1 cellular context compared by ENCODE assay signal in the genomic region with DNA sequence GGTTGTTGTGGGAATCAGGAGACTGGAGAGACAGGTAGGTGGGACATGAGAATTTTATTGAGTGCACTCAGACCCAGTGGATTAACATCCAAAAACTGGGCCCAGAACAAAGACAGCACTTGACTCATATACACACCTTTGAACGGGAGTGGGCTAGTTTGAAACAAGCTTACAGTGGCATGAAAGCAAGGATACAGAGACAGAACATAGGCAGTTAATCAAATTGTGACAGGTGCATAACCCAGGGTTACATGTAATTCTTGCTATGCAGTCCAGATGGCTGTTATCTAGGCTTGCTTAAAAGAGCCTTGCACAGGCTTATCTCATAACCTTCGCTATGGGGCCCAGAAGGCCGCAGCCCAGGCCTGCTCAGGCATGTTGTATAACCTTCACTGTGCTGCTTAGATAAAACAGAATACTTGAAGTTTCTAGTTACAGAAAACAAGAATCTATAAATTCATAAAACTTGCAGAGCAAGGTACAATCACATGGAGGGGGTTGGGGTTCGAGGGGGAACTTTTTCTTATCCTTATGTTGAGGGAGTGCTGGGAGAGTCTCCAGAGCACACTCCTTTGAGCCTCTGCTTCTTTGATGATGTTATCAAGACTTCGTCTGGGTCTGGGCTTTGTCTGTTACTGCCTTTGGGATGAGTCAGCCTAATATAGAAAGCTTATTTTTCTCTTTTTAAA.
A peak's percentile ranks its signal among the peaks of the same experiment; 100 is the strongest.
TF ChIP-seq lines count a peak whose summit lies in the region.

No MANE protein-coding gene starts in this region.

TF ChIP-seq in HEK293, 187 proteins besides CTCF, POLR2A, EP300 and RAD21 (continued from another document):
- TF ChIP-seq, protein P1, sequence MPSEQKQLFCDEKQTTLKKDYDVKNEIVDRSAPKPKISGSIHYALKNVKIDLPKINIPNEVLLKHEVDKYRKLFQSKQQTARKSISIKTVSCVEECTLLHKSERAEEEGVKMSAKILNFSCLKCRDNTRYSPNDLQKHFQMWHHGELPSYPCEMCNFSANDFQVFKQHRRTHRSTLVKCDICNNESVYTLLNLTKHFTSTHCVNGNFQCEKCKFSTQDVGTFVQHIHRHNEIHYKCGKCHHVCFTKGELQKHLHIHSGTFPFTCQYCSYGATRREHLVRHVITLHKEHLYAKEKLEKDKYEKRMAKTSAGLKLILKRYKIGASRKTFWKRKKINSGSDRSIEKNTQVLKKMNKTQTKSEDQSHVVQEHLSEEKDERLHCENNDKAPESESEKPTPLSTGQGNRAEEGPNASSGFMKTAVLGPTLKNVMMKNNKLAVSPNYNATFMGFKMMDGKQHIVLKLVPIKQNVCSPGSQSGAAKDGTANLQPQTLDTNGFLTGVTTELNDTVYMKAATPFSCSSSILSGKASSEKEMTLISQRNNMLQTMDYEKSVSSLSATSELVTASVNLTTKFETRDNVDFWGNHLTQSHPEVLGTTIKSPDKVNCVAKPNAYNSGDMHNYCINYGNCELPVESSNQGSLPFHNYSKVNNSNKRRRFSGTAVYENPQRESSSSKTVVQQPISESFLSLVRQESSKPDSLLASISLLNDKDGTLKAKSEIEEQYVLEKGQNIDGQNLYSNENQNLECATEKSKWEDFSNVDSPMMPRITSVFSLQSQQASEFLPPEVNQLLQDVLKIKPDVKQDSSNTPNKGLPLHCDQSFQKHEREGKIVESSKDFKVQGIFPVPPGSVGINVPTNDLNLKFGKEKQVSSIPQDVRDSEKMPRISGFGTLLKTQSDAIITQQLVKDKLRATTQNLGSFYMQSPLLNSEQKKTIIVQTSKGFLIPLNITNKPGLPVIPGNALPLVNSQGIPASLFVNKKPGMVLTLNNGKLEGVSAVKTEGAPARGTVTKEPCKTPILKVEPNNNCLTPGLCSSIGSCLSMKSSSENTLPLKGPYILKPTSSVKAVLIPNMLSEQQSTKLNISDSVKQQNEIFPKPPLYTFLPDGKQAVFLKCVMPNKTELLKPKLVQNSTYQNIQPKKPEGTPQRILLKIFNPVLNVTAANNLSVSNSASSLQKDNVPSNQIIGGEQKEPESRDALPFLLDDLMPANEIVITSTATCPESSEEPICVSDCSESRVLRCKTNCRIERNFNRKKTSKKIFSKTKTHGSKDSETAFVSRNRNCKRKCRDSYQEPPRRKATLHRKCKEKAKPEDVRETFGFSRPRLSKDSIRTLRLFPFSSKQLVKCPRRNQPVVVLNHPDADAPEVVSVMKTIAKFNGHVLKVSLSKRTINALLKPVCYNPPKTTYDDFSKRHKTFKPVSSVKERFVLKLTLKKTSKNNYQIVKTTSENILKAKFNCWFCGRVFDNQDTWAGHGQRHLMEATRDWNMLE (tag by site-specific recombination; conservative IDR thresholded peaks at IDR 0.05; ENCODE audit: low read depth), result peak; percentile 58
- TF ChIP-seq ZNF324 (tag by site-specific recombination; IDR thresholded peaks at IDR 0.05), result 0 out of 2 replicates have a peak, but pooled peaks have one; percentile 60
- TF ChIP-seq ZNF184 (tag by site-specific recombination; IDR thresholded peaks at IDR 0.05), result peak; percentile 82
- TF ChIP-seq EGR2 (tag by site-specific recombination; IDR thresholded peaks at IDR 0.05; ENCODE audit: low read depth), result no peak
- TF ChIP-seq ZNF549 (tag by site-specific recombination; IDR thresholded peaks at IDR 0.05), result no peak
- TF ChIP-seq TRIM28 (IDR thresholded peaks at IDR 0.05; ENCODE audit: borderline replicate concordance, low read length), result peak; percentile 99
- TF ChIP-seq, protein P2, sequence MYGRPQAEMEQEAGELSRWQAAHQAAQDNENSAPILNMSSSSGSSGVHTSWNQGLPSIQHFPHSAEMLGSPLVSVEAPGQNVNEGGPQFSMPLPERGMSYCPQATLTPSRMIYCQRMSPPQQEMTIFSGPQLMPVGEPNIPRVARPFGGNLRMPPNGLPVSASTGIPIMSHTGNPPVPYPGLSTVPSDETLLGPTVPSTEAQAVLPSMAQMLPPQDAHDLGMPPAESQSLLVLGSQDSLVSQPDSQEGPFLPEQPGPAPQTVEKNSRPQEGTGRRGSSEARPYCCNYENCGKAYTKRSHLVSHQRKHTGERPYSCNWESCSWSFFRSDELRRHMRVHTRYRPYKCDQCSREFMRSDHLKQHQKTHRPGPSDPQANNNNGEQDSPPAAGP (tag by site-specific recombination; IDR thresholded peaks at IDR 0.05), result 0 out of 2 replicates have a peak, but pooled peaks have one; percentile 47
- TF ChIP-seq, protein P3, sequence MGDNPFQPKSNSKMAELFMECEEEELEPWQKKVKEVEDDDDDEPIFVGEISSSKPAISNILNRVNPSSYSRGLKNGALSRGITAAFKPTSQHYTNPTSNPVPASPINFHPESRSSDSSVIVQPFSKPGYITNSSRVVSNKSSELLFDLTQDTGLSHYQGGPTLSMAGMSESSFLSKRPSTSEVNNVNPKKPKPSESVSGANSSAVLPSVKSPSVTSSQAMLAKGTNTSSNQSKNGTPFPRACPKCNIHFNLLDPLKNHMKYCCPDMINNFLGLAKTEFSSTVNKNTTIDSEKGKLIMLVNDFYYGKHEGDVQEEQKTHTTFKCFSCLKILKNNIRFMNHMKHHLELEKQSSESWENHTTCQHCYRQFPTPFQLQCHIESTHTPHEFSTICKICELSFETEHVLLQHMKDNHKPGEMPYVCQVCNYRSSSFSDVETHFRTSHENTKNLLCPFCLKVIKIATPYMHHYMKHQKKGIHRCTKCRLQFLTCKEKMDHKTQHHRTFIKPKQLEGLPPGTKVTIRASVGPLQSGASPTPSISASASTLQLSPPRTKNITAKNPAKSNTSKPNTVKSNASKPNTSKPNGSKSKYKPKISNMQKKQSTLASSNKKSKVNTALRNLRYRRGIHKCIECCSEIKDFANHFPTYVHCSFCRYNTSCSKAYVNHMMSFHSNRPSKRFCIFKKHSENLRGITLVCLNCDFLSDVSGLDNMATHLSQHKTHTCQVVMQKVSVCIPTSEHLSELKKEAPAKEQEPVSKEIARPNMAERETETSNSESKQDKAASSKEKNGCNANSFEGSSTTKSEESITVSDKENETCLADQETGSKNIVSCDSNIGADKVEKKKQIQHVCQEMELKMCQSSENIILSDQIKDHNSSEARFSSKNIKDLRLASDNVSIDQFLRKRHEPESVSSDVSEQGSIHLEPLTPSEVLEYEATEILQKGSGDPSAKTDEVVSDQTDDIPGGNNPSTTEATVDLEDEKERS (tag by site-specific recombination; IDR thresholded peaks at IDR 0.05), result peak; percentile 99
- peak; percentile 63; the same call in 1 of the 2 replicates for TF ChIP-seq ZNF26 (tag by site-specific recombination; IDR thresholded peaks at IDR 0.05)
- 0 out of 2 replicates have a peak, but pooled peaks have one; percentile 68 for TF ChIP-seq ZNF416 (tag by site-specific recombination; IDR thresholded peaks at IDR 0.05)
- TF ChIP-seq ZNF133 (tag by site-specific recombination; IDR thresholded peaks at IDR 0.05), result peak; percentile 39; the same call in 1 of the 2 replicates
- peak; percentile 50; the same call in 1 of the 2 replicates for TF ChIP-seq ZSCAN30 (tag by site-specific recombination; IDR thresholded peaks at IDR 0.05)
- TF ChIP-seq ZNF658 (tag by site-specific recombination; IDR thresholded peaks at IDR 0.05), result peak; percentile 62; the same call in 1 of the 2 replicates
- TF ChIP-seq BCL11A (tag by site-specific recombination; IDR thresholded peaks at IDR 0.05; ENCODE audit: low read depth), result no peak
- 0 out of 2 replicates have a peak, but pooled peaks have one; percentile 30 for TF ChIP-seq ZNF211 (tag by site-specific recombination; IDR thresholded peaks at IDR 0.05; ENCODE audit: low read depth)
- TF ChIP-seq ZNF311 (tag by site-specific recombination; IDR thresholded peaks at IDR 0.05; ENCODE audit: borderline replicate concordance), result peak; percentile 95
- peak; percentile 61 for TF ChIP-seq SP7 (tag by site-specific recombination; IDR thresholded peaks at IDR 0.05)
- TF ChIP-seq ZNF621 (tag by site-specific recombination; IDR thresholded peaks at IDR 0.05), result 0 out of 2 replicates have a peak, but pooled peaks have one; percentile 59
- TF ChIP-seq ZFP69B (tag by site-specific recombination; IDR thresholded peaks at IDR 0.05), result 0 out of 2 replicates have a peak, but pooled peaks have one; percentile 47
- TF ChIP-seq ZNF510 (tag by site-specific recombination; IDR thresholded peaks at IDR 0.05; ENCODE audit: insufficient replicate concordance), result peak; percentile 28
- TF ChIP-seq ZNF473 (tag by site-specific recombination; IDR thresholded peaks at IDR 0.05), result no peak
- TF ChIP-seq, protein P4, sequence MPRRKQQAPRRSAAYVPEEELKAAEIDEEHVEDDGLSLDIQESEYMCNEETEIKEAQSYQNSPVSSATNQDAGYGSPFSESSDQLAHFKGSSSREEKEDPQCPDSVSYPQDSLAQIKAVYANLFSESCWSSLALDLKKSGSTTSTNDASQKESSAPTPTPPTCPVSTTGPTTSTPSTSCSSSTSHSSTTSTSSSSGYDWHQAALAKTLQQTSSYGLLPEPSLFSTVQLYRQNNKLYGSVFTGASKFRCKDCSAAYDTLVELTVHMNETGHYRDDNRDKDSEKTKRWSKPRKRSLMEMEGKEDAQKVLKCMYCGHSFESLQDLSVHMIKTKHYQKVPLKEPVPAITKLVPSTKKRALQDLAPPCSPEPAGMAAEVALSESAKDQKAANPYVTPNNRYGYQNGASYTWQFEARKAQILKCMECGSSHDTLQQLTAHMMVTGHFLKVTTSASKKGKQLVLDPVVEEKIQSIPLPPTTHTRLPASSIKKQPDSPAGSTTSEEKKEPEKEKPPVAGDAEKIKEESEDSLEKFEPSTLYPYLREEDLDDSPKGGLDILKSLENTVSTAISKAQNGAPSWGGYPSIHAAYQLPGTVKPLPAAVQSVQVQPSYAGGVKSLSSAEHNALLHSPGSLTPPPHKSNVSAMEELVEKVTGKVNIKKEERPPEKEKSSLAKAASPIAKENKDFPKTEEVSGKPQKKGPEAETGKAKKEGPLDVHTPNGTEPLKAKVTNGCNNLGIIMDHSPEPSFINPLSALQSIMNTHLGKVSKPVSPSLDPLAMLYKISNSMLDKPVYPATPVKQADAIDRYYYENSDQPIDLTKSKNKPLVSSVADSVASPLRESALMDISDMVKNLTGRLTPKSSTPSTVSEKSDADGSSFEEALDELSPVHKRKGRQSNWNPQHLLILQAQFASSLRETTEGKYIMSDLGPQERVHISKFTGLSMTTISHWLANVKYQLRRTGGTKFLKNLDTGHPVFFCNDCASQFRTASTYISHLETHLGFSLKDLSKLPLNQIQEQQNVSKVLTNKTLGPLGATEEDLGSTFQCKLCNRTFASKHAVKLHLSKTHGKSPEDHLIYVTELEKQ (tag by site-specific recombination; IDR thresholded peaks at IDR 0.05; ENCODE audit: borderline replicate concordance), result 0 out of 2 replicates have a peak, but pooled peaks have one; percentile 37
- TF ChIP-seq KLF1 (tag by site-specific recombination; IDR thresholded peaks at IDR 0.05), result no peak
- peak; percentile 75 for TF ChIP-seq KLF8 (tag by site-specific recombination; IDR thresholded peaks at IDR 0.05)
- peak; percentile 94 for TF ChIP-seq ZNF169 (tag by site-specific recombination; IDR thresholded peaks at IDR 0.05)
- peak; percentile 63; the same call in 1 of the 2 replicates for TF ChIP-seq ZNF610 (tag by site-specific recombination; IDR thresholded peaks at IDR 0.05; ENCODE audit: borderline replicate concordance)
